In genomic region chr4:145554691-145555090, GRCh38 we compare ENCODE assay signal across 11 cellular contexts.
"Had no signal": no experiment of that assay in that cellular context is flagged by ENCODE, and none has a peak within 500 bp of the region (broad histone marks: within the 10 kb centered on the region; RNA-seq: fewer than 3 reads in every experiment).

No MANE protein-coding gene starts in this region.

- DNase-seq: amygdala, dorsolateral prefrontal cortex, esophagus squamous epithelium, foreskin fibroblast, glutamatergic neuron, lower lobe of right lung, midbrain, tibial artery had no signal

- ATAC-seq: lower lobe of right lung; stimulated activated memory B cell treated with anti-CD40 and anti-IgM and Interleukin-4, amounts not matched to agents 10 μg/mL and 1 μg/mL and 100 μg/mL, for 72 hours had no signal

- H3K36me3 Mint-ChIP-seq: activated naive CD8-positive, alpha-beta T cell; stimulated activated memory B cell treated with anti-CD40 and anti-IgM and Interleukin-4, amounts not matched to agents 10 μg/mL and 1 μg/mL and 100 μg/mL, for 72 hours had no signal

- H3K9me3 Mint-ChIP-seq: stimulated activated memory B cell treated with anti-CD40 and anti-IgM and Interleukin-4, amounts not matched to agents 10 μg/mL and 1 μg/mL and 100 μg/mL, for 72 hours; T-helper 2 cell treated with Interferon-gamma antibody and Interleukin-4, amounts not matched to agents 5 μg/mL and 100 μg/mL, for 36 hours had no signal

- H3K4me3 Mint-ChIP-seq: activated naive CD8-positive, alpha-beta T cell; stimulated activated memory B cell treated with anti-CD40 and anti-IgM and Interleukin-4, amounts not matched to agents 10 μg/mL and 1 μg/mL and 100 μg/mL, for 72 hours; T-helper 2 cell treated with Interferon-gamma antibody and Interleukin-4, amounts not matched to agents 5 μg/mL and 100 μg/mL, for 36 hours had no signal

- H3K27ac Mint-ChIP-seq: activated naive CD8-positive, alpha-beta T cell; stimulated activated memory B cell treated with anti-CD40 and anti-IgM and Interleukin-4, amounts not matched to agents 10 μg/mL and 1 μg/mL and 100 μg/mL, for 72 hours; T-helper 2 cell treated with Interferon-gamma antibody and Interleukin-4, amounts not matched to agents 5 μg/mL and 100 μg/mL, for 36 hours had no signal

- H3K27me3 Mint-ChIP-seq: activated naive CD8-positive, alpha-beta T cell; stimulated activated memory B cell treated with anti-CD40 and anti-IgM and Interleukin-4, amounts not matched to agents 10 μg/mL and 1 μg/mL and 100 μg/mL, for 72 hours had no signal
